ENCODE assay signal across 11 cellular contexts in the genomic region with DNA sequence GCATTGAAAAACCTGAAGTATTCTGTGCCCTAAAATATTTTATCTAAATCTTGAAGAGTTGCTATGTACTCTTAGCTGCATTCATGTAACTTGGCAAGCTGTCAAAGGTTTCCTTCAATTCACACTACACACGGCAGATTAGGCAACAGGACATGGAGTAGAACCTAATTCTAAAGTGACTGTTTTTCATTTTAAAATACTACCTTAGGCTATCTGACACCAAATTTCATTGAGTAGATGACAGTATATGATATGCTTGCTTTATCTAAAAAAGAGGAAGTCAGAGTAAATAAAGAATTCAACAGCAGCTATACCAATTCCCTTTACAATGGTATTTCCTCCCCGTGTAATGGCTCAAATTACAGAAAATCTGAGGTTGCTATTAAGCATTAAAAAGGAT.
DNase-seq lines count a peak whose midpoint lies in the region; ATAC-seq and TF ChIP-seq lines count a peak whose summit lies in the region.
"Had no signal": no experiment of that assay in that cellular context is flagged by ENCODE, and none has a peak within 500 bp of the region (broad histone marks: within the 10 kb centered on the region; RNA-seq: fewer than 3 reads in every experiment).

No MANE protein-coding gene starts in this region.

- H3K36me3 ChIP-seq in RWPE2 (ENCODE audit: low read depth): peaks cover 13% of the 10 kb centered on the region
- H3K36me3 ChIP-seq: neural progenitor cell, WERI-Rb-1 had no signal

- H3K4me1 ChIP-seq in RWPE2 (ENCODE audit: insufficient read depth, poor library complexity, severe bottlenecking): peaks cover 33% of the 10 kb centered on the region
- H3K4me1 ChIP-seq: neural progenitor cell had no signal

- peaks cover 4% of the 10 kb centered on the region for H3K9me3 ChIP-seq in RWPE2 (ENCODE audit: severe bottlenecking)

- ATAC-seq in RWPE2 (ENCODE audit: low read depth) (peak; percentile 72), GM21619 (IDR thresholded peaks at IDR 0.05; ENCODE audit: unreplicated experiment) (no peak)

- H3K27ac ChIP-seq in RWPE2 (ENCODE audit: poor library complexity, severe bottlenecking): peak overlapping the region; percentile 50
- H3K27ac ChIP-seq: neural progenitor cell, WERI-Rb-1 had no signal

- no peak overlapping the region for H3K4me3 ChIP-seq in RWPE2 (ENCODE audit: severe bottlenecking)
- H3K4me3 ChIP-seq in fibroblast of mammary gland (ENCODE audit: control insufficient read depth, low read depth, low read length): no peak overlapping the region
- H3K4me3 ChIP-seq in skeletal muscle cell (ENCODE audit: low read depth, low read length): no peak overlapping the region
- H3K4me3 ChIP-seq: neural progenitor cell had no signal

- peak; percentile 14 for DNase-seq in NCI-H1105 treated with DMSO at 0.1 percent for 48 hours (lab: John Stamatoyannopoulos, UW)
- DNase-seq in NCI-H1105 (lab: John Stamatoyannopoulos, UW): no peak
- DNase-seq in RWPE2 (ENCODE audit: low spot score): no peak
- peak; percentile 60 for DNase-seq in fibroblast of mammary gland (ENCODE audit: low read depth)
- DNase-seq in skeletal muscle cell (ENCODE audit: low read depth): peak; percentile 43
- no peak for DNase-seq in HuH-7.5 (ENCODE audit: low spot score)
- DNase-seq in GM19238 (ENCODE audit: insufficient read length, low spot score): no peak
- DNase-seq: effector CD8-positive, alpha-beta T cell; WERI-Rb-1 had no signal

- TF ChIP-seq CTCF in RWPE2 (IDR thresholded peaks at IDR 0.05; ENCODE audit: poor library complexity, severe bottlenecking) (no peak), fibroblast of mammary gland (conservative IDR thresholded peaks at IDR 0.05; ENCODE audit: control insufficient read depth, insufficient read depth, low read depth, low read length) (no peak)

- H3K27me3 ChIP-seq in RWPE2 (ENCODE audit: insufficient read depth, poor library complexity, severe bottlenecking): no peaks in the 10 kb centered on the region
- H3K27me3 ChIP-seq: neural progenitor cell had no signal

Comparison
In these comparisons a context has a peak if more than half of its experiments do, and no peak if none do; other contexts are left out.
1. DNase-seq: peak in NCI-H1105 treated with DMSO at 0.1 percent for 48 hours (single experiment), fibroblast of mammary gland (single experiment) and skeletal muscle cell (single experiment); none in NCI-H1105 (single experiment), RWPE2 (single experiment), HuH-7.5 (single experiment) and GM19238 (single experiment).